16 cellular contexts compared by ENCODE assay signal in the genomic region with DNA sequence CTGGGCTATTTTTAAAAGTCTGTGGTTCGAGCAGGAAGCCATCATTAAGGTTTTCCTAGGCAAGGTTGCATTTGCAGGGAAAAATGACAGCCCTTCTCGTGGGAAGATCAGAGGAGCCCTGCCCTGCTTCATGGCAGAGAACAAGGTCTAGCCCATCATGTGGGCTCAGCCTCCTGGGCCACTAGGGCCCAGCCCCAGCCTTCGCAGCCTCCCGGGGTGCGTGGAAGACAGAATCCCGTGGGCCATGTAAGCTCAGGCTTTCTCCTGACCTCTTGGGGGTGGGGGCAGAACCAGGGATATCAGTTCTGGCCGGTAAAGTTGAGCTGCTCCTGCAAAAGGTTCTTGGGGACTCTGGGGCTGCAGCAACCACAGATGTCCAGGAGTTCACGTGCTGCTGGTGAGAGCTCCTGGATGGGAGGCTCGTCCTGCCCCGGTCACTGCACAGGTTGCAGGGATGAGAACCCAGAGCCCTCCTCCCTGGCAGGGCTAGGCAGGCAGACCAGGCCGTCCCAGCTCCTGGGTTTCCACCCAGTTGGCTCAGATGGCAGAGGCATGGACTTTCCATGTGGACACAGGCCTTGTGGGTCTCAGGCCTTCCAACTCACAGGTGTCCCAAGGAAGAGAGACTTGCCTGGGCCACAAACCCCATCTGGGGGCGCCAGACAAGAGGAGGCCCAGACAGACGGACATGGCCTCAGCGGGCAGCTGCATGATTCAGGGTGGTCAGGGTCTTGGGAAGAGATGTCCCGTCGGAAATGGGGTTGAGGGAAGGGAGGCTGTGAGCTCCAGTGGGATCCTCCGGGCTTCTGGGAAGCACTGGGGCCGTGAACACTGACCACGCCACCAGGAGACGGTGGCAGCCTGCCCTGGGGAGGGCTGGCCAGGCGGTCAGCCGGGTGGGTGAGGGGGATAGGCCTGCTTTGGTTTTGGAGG.
DNase-seq lines count a peak whose midpoint lies in the region; ATAC-seq and TF ChIP-seq lines count a peak whose summit lies in the region.
"Had no signal": no experiment of that assay in that cellular context is flagged by ENCODE, and none has a peak within 500 bp of the region (broad histone marks: within the 10 kb centered on the region; RNA-seq: fewer than 3 reads in every experiment).

No MANE protein-coding gene starts in this region.

- H3K4me1 Mint-ChIP-seq in glutamatergic neuron (ENCODE audit: low read depth, unreplicated experiment) = peaks cover 17% of the 10 kb centered on the region
- H3K4me1 Mint-ChIP-seq: naive thymus-derived CD8-positive, alpha-beta T cell had no signal

- H3K36me3 ChIP-seq in left ventricle myocardium inferior (peaks cover 22% of the 10 kb centered on the region), rectal smooth muscle tissue (ENCODE audit: control insufficient read depth, insufficient read depth, low read length) (peaks cover 29% of the 10 kb centered on the region), aorta (ENCODE audit: control insufficient read depth in 1 of 2, insufficient read depth in 2 of 2, low read length in 1 of 2) (no peaks in the 10 kb centered on the region)

- TF ChIP-seq CTCF in left ventricle myocardium inferior (IDR thresholded peaks at IDR 0.05; ENCODE audit: borderline replicate concordance) (no peak), glutamatergic neuron (IDR thresholded peaks at IDR 0.05; ENCODE audit: partially characterized antibody, unreplicated experiment) (no peak)

- H3K4me3 ChIP-seq in left ventricle myocardium inferior = no peak overlapping the region
- H3K4me3 ChIP-seq in rectal smooth muscle tissue (ENCODE audit: low read length) = no peak overlapping the region
- no peak overlapping the region for H3K4me3 ChIP-seq in aorta (ENCODE audit: low read length in 2 of 2)

- H3K36me3 Mint-ChIP-seq in glutamatergic neuron (ENCODE audit: unreplicated experiment) = no peaks in the 10 kb centered on the region

- peaks cover 12% of the 10 kb centered on the region for H3K9me3 Mint-ChIP-seq in glutamatergic neuron (ENCODE audit: unreplicated experiment)
- H3K9me3 Mint-ChIP-seq: activated T-cell treated with anti-CD3 and anti-CD28 coated beads, Interleukin-2, amount 50 U/mL, for 4 hours; naive thymus-derived CD8-positive, alpha-beta T cell had no signal

- ATAC-seq in Right ventricle myocardium inferior = no peak
- ATAC-seq in aorta (ENCODE audit: low FRiP score) = no peak
- ATAC-seq in GM18861 (IDR thresholded peaks at IDR 0.05; ENCODE audit: unreplicated experiment) = no peak
- ATAC-seq: activated T-cell treated with anti-CD3 and anti-CD28 coated beads, Interleukin-2, amount 50 U/mL, for 4 hours; naive thymus-derived CD8-positive, alpha-beta T cell had no signal

- H3K27me3 ChIP-seq in left ventricle myocardium inferior (ENCODE audit: low read depth) (no peaks in the 10 kb centered on the region), rectal smooth muscle tissue (ENCODE audit: control insufficient read depth, insufficient read depth, low read length) (no peaks in the 10 kb centered on the region), aorta (ENCODE audit: control insufficient read depth in 1 of 2, insufficient read depth in 2 of 2, low read length in 1 of 2) (no peaks in the 10 kb centered on the region)

- H3K27me3 Mint-ChIP-seq in glutamatergic neuron (ENCODE audit: unreplicated experiment) = peaks cover 11% of the 10 kb centered on the region
- H3K27me3 Mint-ChIP-seq: naive thymus-derived CD8-positive, alpha-beta T cell had no signal

- H3K4me1 ChIP-seq in left ventricle myocardium inferior = peaks cover 88% of the 10 kb centered on the region
- peaks cover 20% of the 10 kb centered on the region for H3K4me1 ChIP-seq in rectal smooth muscle tissue (ENCODE audit: control insufficient read depth, insufficient read depth, low read length)
- H3K4me1 ChIP-seq in aorta (ENCODE audit: control insufficient read depth in 1 of 2, insufficient read depth in 2 of 2, low read length in 2 of 2) = peaks cover 4 to 5% of the 10 kb centered on the region in 2 donors
- H3K4me1 ChIP-seq: Caco-2 had no signal

- DNase-seq in left ventricle myocardium inferior (no peak), Right ventricle myocardium inferior (ENCODE audit: missing footprints) (no peak), glutamatergic neuron (no peak), aorta (no peak), NCI-H1105 treated with DMSO at 0.1 percent for 48 hours (lab: John Stamatoyannopoulos, UW) (no peak), DMS 273 (lab: John Stamatoyannopoulos, UW; ENCODE audit: unreplicated experiment) (no peak)
- DNase-seq: activated CD4-positive, alpha-beta T cell treated with anti-CD3 and anti-CD28 coated beads for 48 hours; activated T-cell treated with anti-CD3 and anti-CD28 coated beads, Interleukin-2, amount 50 U/mL, for 4 hours; Caco-2; HCEC 1CT; naive thymus-derived CD8-positive, alpha-beta T cell; NCI-H2029 treated with DMSO at 0.1 percent for 48 hours; stimulated activated naive CD4-positive, alpha-beta T cell treated with Interleukin-2 at 50 U/mL for 16 hours had no signal

- peak overlapping the region; percentile 77 for H3K27ac ChIP-seq in left ventricle myocardium inferior (replicated peaks)
- peak overlapping the region; percentile 27 for H3K27ac ChIP-seq in rectal smooth muscle tissue (ENCODE audit: low read depth, low read length)
- H3K27ac ChIP-seq in aorta (ENCODE audit: low read depth in 1 of 2, low read length in 2 of 2) = peak overlapping the region; percentile 0 to 85
- H3K27ac ChIP-seq: HL-60 had no signal

- no peak overlapping the region for H3K4me3 Mint-ChIP-seq in glutamatergic neuron (ENCODE audit: unreplicated experiment)
- H3K4me3 Mint-ChIP-seq: activated T-cell treated with anti-CD3 and anti-CD28 coated beads, Interleukin-2, amount 50 U/mL, for 4 hours; naive thymus-derived CD8-positive, alpha-beta T cell had no signal

- H3K27ac Mint-ChIP-seq in glutamatergic neuron (ENCODE audit: unreplicated experiment) = peak overlapping the region; percentile 52
- H3K27ac Mint-ChIP-seq: naive thymus-derived CD8-positive, alpha-beta T cell had no signal

- intact Hi-C loops in left ventricle myocardium inferior (cut with micrococcal nuclease) = no loop called here
- intact Hi-C loops in Right ventricle myocardium inferior (cut with DNase I) = loop anchor here (2.0 to 5.0 kb wide), 2 partner anchors 17 to 43 kb away; no protein-coding TSS in a partner anchor
- intact Hi-C loops in aorta (cut with DNase I) = loop anchor here (5.0 kb wide), 2 partner anchors 38 to 43 kb away; no protein-coding TSS in a partner anchor

- WGBS in aorta, 2 donors = 32 to 34% methylated on average over 21 to 22 of the region's 22 CpGs

- no peaks in the 10 kb centered on the region for H3K9me3 ChIP-seq in left ventricle myocardium inferior (replicated peaks)
- no peaks in the 10 kb centered on the region for H3K9me3 ChIP-seq in aorta (ENCODE audit: control insufficient read depth, low read length)
- H3K9me3 ChIP-seq: Caco-2 had no signal

- no peak overlapping the region for H3K9ac ChIP-seq in rectal smooth muscle tissue (ENCODE audit: low read length)

Comparison
In these comparisons a context has a peak if more than half of its experiments do, and no peak if none do; other contexts are left out.
1. H3K27ac ChIP-seq: peak in every context shown above with its lines; median percentile 77 in left ventricle myocardium inferior; 42 in aorta; 27 in rectal smooth muscle tissue.